In genomic region chr13:76016799-76017198, GRCh38 we compare ENCODE assay signal across 8 cellular contexts.
DNase-seq lines count a peak whose midpoint lies in the region; ATAC-seq and TF ChIP-seq lines count a peak whose summit lies in the region.

No MANE protein-coding gene starts in this region.

- H2BK12ac ChIP-seq in neuronal stem cell (ENCODE audit: low read length): no peak overlapping the region

- H4K8ac ChIP-seq in neuronal stem cell (ENCODE audit: low read depth, low read length): no peak overlapping the region

- no peak overlapping the region for H3K27ac ChIP-seq in neuronal stem cell (replicated peaks; ENCODE audit: low read length)

- no peak overlapping the region for H4K91ac ChIP-seq in neuronal stem cell (ENCODE audit: low read depth, low read length, poor library complexity)

- no peaks in the 10 kb centered on the region for H3K36me3 ChIP-seq in neuronal stem cell (replicated peaks in 1 of 2; ENCODE audit: control insufficient read depth in 2 of 2, insufficient read depth in 2 of 2, low read length in 2 of 2)

- H3K18ac ChIP-seq in neuronal stem cell (ENCODE audit: low read length): no peak overlapping the region

- ATAC-seq in GM18520 (IDR thresholded peaks at IDR 0.05; ENCODE audit: unreplicated experiment) (peak; percentile 52), HG02852 (IDR thresholded peaks at IDR 0.05; ENCODE audit: unreplicated experiment) (peak; percentile 87)

- no peak overlapping the region for H2BK15ac ChIP-seq in neuronal stem cell (ENCODE audit: low read length)

- no peak overlapping the region for H2AK5ac ChIP-seq in neuronal stem cell (ENCODE audit: low read depth, low read length)

- H3K4me1 ChIP-seq in neuronal stem cell (ENCODE audit: control insufficient read depth in 2 of 2, insufficient read depth in 1 of 2, low read depth in 1 of 2, low read length in 2 of 2): no peaks in the 10 kb centered on the region

- H2BK120ac ChIP-seq in neuronal stem cell (ENCODE audit: low read depth, low read length): no peak overlapping the region

- H3K4ac ChIP-seq in neuronal stem cell (ENCODE audit: low read length): no peak overlapping the region

- H2AFZ ChIP-seq in neuronal stem cell (ENCODE audit: low read length): no peak overlapping the region

- no peak overlapping the region for H3K4me2 ChIP-seq in neuronal stem cell (ENCODE audit: insufficient read depth, low read length, poor library complexity, severe bottlenecking)

- H3K4me3 ChIP-seq in choroid plexus epithelial cell (ENCODE audit: low read depth, low read length) (no peak overlapping the region), neuronal stem cell (ENCODE audit: low read length in 2 of 2) (no peak overlapping the region)

- H3K27me3 ChIP-seq in neuronal stem cell (ENCODE audit: control insufficient read depth in 3 of 3, insufficient read depth in 3 of 3, low read depth in 1 of 3, low read length in 3 of 3): peaks cover 0 to 5% (median 0%) of the 10 kb centered on the region in 3 experiments

- peak; percentile 11 for DNase-seq in COR-L47 (lab: John Stamatoyannopoulos, UW)
- peak; percentile 28 for DNase-seq in NCI-H460 (ENCODE audit: extremely low read depth, low read depth)
- DNase-seq in choroid plexus epithelial cell (ENCODE audit: low read depth): peak; percentile 61
- peak; percentile 8 for DNase-seq in neuronal stem cell (ENCODE audit: low spot score)
- DNase-seq in NCI-H1105 (lab: John Stamatoyannopoulos, UW): no peak
- DNase-seq in effector CD8-positive, alpha-beta T cell (lab: John Stamatoyannopoulos, UW): no peak

- H3K23ac ChIP-seq in neuronal stem cell (ENCODE audit: low read depth, low read length, poor library complexity): no peak overlapping the region

- H3K14ac ChIP-seq in neuronal stem cell (ENCODE audit: low read length): no peak overlapping the region

- no peaks in the 10 kb centered on the region for H3K9me3 ChIP-seq in neuronal stem cell (replicated peaks in 1 of 2; ENCODE audit: control insufficient read depth in 2 of 2, insufficient read depth in 1 of 2, low read depth in 1 of 2, low read length in 2 of 2)

- peak; percentile 72 for TF ChIP-seq CTCF in choroid plexus epithelial cell (conservative IDR thresholded peaks at IDR 0.05; ENCODE audit: low read depth, low read length)

- H3K9ac ChIP-seq in neuronal stem cell (ENCODE audit: low read depth, low read length, poor library complexity): no peak overlapping the region

- H2BK5ac ChIP-seq in neuronal stem cell (ENCODE audit: low read length): no peak overlapping the region

- no peaks in the 10 kb centered on the region for H3K79me1 ChIP-seq in neuronal stem cell (ENCODE audit: low read depth, low read length)

Comparison
In these comparisons a context has a peak if more than half of its experiments do, and no peak if none do; other contexts are left out.
1. DNase-seq: peak in COR-L47 (single experiment), NCI-H460 (single experiment), choroid plexus epithelial cell (single experiment) and neuronal stem cell (single experiment); none in NCI-H1105 (single experiment) and effector CD8-positive, alpha-beta T cell (single experiment).